ENCODE assay signal across 23 cellular contexts in the genomic region with DNA sequence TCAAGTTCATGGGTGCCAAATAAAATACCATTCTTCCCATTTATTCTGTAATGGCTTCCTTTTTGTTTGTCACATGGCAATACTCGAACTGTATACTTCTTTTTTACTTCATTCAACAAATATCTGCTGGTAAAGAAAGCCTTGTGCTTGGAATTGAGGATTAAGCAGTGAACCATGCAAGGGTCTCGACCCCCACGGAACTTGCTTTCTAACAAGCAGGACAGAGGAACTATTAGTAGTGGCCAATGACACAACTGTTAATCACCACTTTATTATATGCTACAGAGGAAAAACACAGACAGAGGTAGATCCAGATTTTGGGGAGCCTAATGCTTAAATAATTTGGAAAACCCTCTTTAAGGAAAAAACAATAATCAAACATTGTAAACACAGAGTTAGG.
"Had no signal": no experiment of that assay in that cellular context is flagged by ENCODE, and none has a peak within 500 bp of the region (broad histone marks: within the 10 kb centered on the region; RNA-seq: fewer than 3 reads in every experiment).

No MANE protein-coding gene starts in this region.

- H3K9me3 ChIP-seq: esophagus squamous epithelium, left ventricle myocardium inferior, lower lobe of right lung, neutrophil, psoas muscle, spleen, testis, tibial nerve had no signal

- H3K27ac Mint-ChIP-seq: dendritic cell treated with granulocyte-macrophage colony-stimulating factor and Interleukin-4, amounts not matched to agents 40 ng/mL and 50 ng/mL, for 4 days; effector memory CD8-positive, alpha-beta T cell; memory B cell; mesothelial cell of epicardium; nephron; stimulated activated naive B cell treated with anti-CD40 and anti-IgM and Interleukin-4, amounts not matched to agents 10 μg/mL and 1 μg/mL and 100 μg/mL, for 72 hours; stimulated activated naive CD8-positive, alpha-beta T cell treated with anti-CD3 and anti-CD28 coated beads, Interleukin-15, amount 100 ng/mL, for 72 hours had no signal

- H3K4me1 ChIP-seq: foreskin keratinocyte, left ventricle myocardium inferior, lower lobe of right lung, psoas muscle, testis, tibial nerve had no signal

- DNase-seq: effector memory CD8-positive, alpha-beta T cell; esophagus squamous epithelium; foreskin keratinocyte; immature natural killer cell; left cardiac atrium; left ventricle myocardium inferior; lower lobe of right lung; psoas muscle; spleen; stimulated activated CD4-positive, alpha-beta T cell treated with anti-CD3 and anti-CD28 coated beads, Interleukin-15, amount 100 ng/mL, for 24 hours; stimulated activated CD4-positive, alpha-beta T cell treated with anti-CD3 and anti-CD28 coated beads, Interleukin-1b, Interleukin-23, amount 100 ng/mL, for 48 hours; stimulated activated CD4-positive, alpha-beta T cell treated with anti-CD3 and anti-CD28 coated beads, Interleukin-4, amount 100 ng/mL, for 24 hours; stimulated activated naive B cell treated with anti-CD40 and anti-IgM and Interleukin-4, amounts not matched to agents 10 μg/mL and 1 μg/mL and 100 μg/mL, for 72 hours; stimulated activated naive CD8-positive, alpha-beta T cell treated with anti-CD3 and anti-CD28 coated beads, Interleukin-15, amount 100 ng/mL, for 72 hours; testis had no signal

- H3K4me3 ChIP-seq: esophagus squamous epithelium, left ventricle myocardium inferior, lower lobe of right lung, psoas muscle, spleen, testis, tibial nerve had no signal

- FAIRE-seq: keratinocyte had no signal

- H3K9me3 Mint-ChIP-seq: dendritic cell treated with granulocyte-macrophage colony-stimulating factor and Interleukin-4, amounts not matched to agents 40 ng/mL and 50 ng/mL, for 4 days; effector memory CD8-positive, alpha-beta T cell; immature natural killer cell; memory B cell; mesothelial cell of epicardium; nephron; stimulated activated naive B cell treated with anti-CD40 and anti-IgM and Interleukin-4, amounts not matched to agents 10 μg/mL and 1 μg/mL and 100 μg/mL, for 72 hours; stimulated activated naive CD8-positive, alpha-beta T cell treated with anti-CD3 and anti-CD28 coated beads, Interleukin-15, amount 100 ng/mL, for 72 hours had no signal

- H3K27me3 ChIP-seq: esophagus squamous epithelium, foreskin keratinocyte, neutrophil, spleen, testis, tibial nerve had no signal

- H3K36me3 ChIP-seq: esophagus squamous epithelium, left ventricle myocardium inferior, lower lobe of right lung, tibial nerve had no signal

- H3K27ac ChIP-seq: esophagus squamous epithelium, foreskin keratinocyte, left ventricle myocardium inferior, lower lobe of right lung, neutrophil, psoas muscle, spleen, testis, tibial nerve had no signal

- ATAC-seq: effector memory CD8-positive, alpha-beta T cell; foreskin keratinocyte; left cardiac atrium; lower lobe of right lung; psoas muscle; sciatic nerve; stimulated activated naive B cell treated with anti-CD40 and anti-IgM and Interleukin-4, amounts not matched to agents 10 μg/mL and 1 μg/mL and 100 μg/mL, for 72 hours; stimulated activated naive CD8-positive, alpha-beta T cell treated with anti-CD3 and anti-CD28 coated beads, Interleukin-15, amount 100 ng/mL, for 72 hours had no signal

- H3K4me3 Mint-ChIP-seq: dendritic cell treated with granulocyte-macrophage colony-stimulating factor and Interleukin-4, amounts not matched to agents 40 ng/mL and 50 ng/mL, for 4 days; memory B cell; mesothelial cell of epicardium; nephron; stimulated activated naive B cell treated with anti-CD40 and anti-IgM and Interleukin-4, amounts not matched to agents 10 μg/mL and 1 μg/mL and 100 μg/mL, for 72 hours; stimulated activated naive CD8-positive, alpha-beta T cell treated with anti-CD3 and anti-CD28 coated beads, Interleukin-15, amount 100 ng/mL, for 72 hours had no signal

- H3K36me3 Mint-ChIP-seq: memory B cell, mesothelial cell of epicardium had no signal

- H3K27me3 Mint-ChIP-seq: dendritic cell treated with granulocyte-macrophage colony-stimulating factor and Interleukin-4, amounts not matched to agents 40 ng/mL and 50 ng/mL, for 4 days; effector memory CD8-positive, alpha-beta T cell; memory B cell; stimulated activated naive B cell treated with anti-CD40 and anti-IgM and Interleukin-4, amounts not matched to agents 10 μg/mL and 1 μg/mL and 100 μg/mL, for 72 hours; stimulated activated naive CD8-positive, alpha-beta T cell treated with anti-CD3 and anti-CD28 coated beads, Interleukin-15, amount 100 ng/mL, for 72 hours had no signal

- H3K4me1 Mint-ChIP-seq: memory B cell; mesothelial cell of epicardium; nephron; stimulated activated naive B cell treated with anti-CD40 and anti-IgM and Interleukin-4, amounts not matched to agents 10 μg/mL and 1 μg/mL and 100 μg/mL, for 72 hours had no signal
